In the genomic region with DNA sequence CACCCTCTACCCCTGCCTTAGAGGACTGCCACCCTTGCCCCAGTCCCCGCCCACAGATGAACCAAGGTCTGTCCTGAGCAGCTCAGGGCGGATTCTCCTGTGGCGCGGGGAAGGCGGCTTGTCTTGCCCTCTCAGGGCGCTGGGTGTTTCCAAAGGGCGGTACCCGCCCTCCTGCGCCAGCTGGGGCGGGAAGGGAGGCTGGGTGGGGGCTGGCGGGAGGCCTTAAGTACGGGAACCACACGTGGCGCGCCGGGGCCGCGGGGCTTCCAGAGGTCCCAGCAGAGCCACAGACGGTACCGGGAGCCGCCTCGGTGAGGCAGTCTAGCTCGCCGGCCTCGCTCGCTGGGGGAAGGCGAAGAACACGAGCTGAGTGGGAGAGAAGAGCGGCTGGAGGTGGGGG, we compare ENCODE assay signal across 8 cellular contexts.
A peak's percentile ranks its signal among the peaks of the same experiment; 100 is the strongest.
DNase-seq lines count a peak whose midpoint lies in the region; ATAC-seq and TF ChIP-seq lines count a peak whose summit lies in the region.

No MANE protein-coding gene starts in this region.

- DNase-seq in activated T-cell treated with anti-CD3 and anti-CD28 coated beads, Interleukin-2, amount 50 U/mL, for 1 hour, result peak; percentile 57
- DNase-seq in left ventricle myocardium superior (peak; percentile 40), G401 (ENCODE audit: low spot score) (no peak), mesothelial cell of epicardium (ENCODE audit: low spot score in 2 of 2, unreplicated experiment in 2 of 2) (no peak)
- DNase-seq in stimulated activated CD4-positive, alpha-beta T cell treated with anti-CD3 and anti-CD28 coated beads, Interleukin-2, amount 100 ng/mL, for 48 hours, result peak; percentile 29 to 43

- no peak overlapping the region for H3K27ac Mint-ChIP-seq in mesothelial cell of epicardium

- H3K27me3 Mint-ChIP-seq in mesothelial cell of epicardium (ENCODE audit: low read depth), result peaks cover 16% of the 10 kb centered on the region

- no peak for TF ChIP-seq CTCF in mesothelial cell of epicardium (IDR thresholded peaks at IDR 0.05; ENCODE audit: unreplicated experiment)

- H3K36me3 Mint-ChIP-seq in mesothelial cell of epicardium, result no peaks in the 10 kb centered on the region

- H3K4me3 Mint-ChIP-seq in mesothelial cell of epicardium, result no peak overlapping the region

- peaks cover 34% of the 10 kb centered on the region for H3K4me1 Mint-ChIP-seq in mesothelial cell of epicardium

- intact Hi-C loops in left ventricle myocardium superior (cut with micrococcal nuclease), result no loop called here

- peaks cover 13% of the 10 kb centered on the region for H3K9me3 Mint-ChIP-seq in mesothelial cell of epicardium

- ATAC-seq in GM19463 (IDR thresholded peaks at IDR 0.05; ENCODE audit: unreplicated experiment) (peak; percentile 35), left ventricle myocardium superior (peak; percentile 54), GM21526 (IDR thresholded peaks at IDR 0.05; ENCODE audit: low FRiP score, unreplicated experiment) (no peak), GM18907 (IDR thresholded peaks at IDR 0.05; ENCODE audit: unreplicated experiment) (no peak)

- in situ Hi-C loops in G401 (cut with HindIII; ENCODE audit: low sequenced_read_pairs), result no loop called here

Comparison
In these comparisons a context has a peak if more than half of its experiments do, and no peak if none do; other contexts are left out.
1. ATAC-seq: peak in GM19463 (single experiment) and left ventricle myocardium superior (single experiment); none in GM21526 (single experiment) and GM18907 (single experiment).
2. DNase-seq: peak in activated T-cell treated with anti-CD3 and anti-CD28 coated beads, Interleukin-2, amount 50 U/mL, for 1 hour (single experiment), left ventricle myocardium superior (single experiment) and stimulated activated CD4-positive, alpha-beta T cell treated with anti-CD3 and anti-CD28 coated beads, Interleukin-2, amount 100 ng/mL, for 48 hours (2 of 2); none in G401 (single experiment) and mesothelial cell of epicardium (0 of 2).